Comparison of ENCODE assay signal across 16 cellular contexts in genomic region chr2:9790702-9791225, GRCh38. TPM values are rescaled to one million over a fixed set of nuclear protein-coding genes. Genes with fewer than 3 reads are reported as not detected.
DNase-seq lines count a peak whose midpoint lies in the region; ATAC-seq, FAIRE-seq and TF ChIP-seq lines count a peak whose summit lies in the region.
"Had no signal": no experiment of that assay in that cellular context is flagged by ENCODE, and none has a peak within 500 bp of the region (broad histone marks: within the 10 kb centered on the region; RNA-seq: fewer than 3 reads in every experiment).

No MANE protein-coding gene starts in this region.

- no peak overlapping the region for H3K9ac ChIP-seq in subcutaneous abdominal adipose tissue (ENCODE audit: low read length in 5 of 5)
- H3K9ac ChIP-seq: BLaER1 had no signal

- ATAC-seq in T-helper 17 cell (no peak), left lobe of liver (peak; percentile 87)
- ATAC-seq in stimulated activated naive CD8-positive, alpha-beta T cell treated with anti-CD3 and anti-CD28 coated beads, Interleukin-15, Interleukin-2, amounts not matched to agents 100 U/mL and 50 U/mL, for 24 hours, result no peak
- ATAC-seq: CD8-positive, alpha-beta T cell had no signal

- H3K36me3 Mint-ChIP-seq in T-helper 17 cell (ENCODE audit: low read depth), result no peaks in the 10 kb centered on the region
- H3K36me3 Mint-ChIP-seq: CD8-positive, alpha-beta T cell had no signal

- H3K4me1 ChIP-seq in subcutaneous abdominal adipose tissue (ENCODE audit: control insufficient read depth in 5 of 5, insufficient read depth in 5 of 5, low read length in 5 of 5), result peaks cover 0 to 26% (median 13%) of the 10 kb centered on the region in 5 donors
- no peaks in the 10 kb centered on the region for H3K4me1 ChIP-seq in small intestine (ENCODE audit: control insufficient read depth in 2 of 2, insufficient read depth in 1 of 2, low read depth in 1 of 2, low read length in 1 of 2)

- peaks cover 8% of the 10 kb centered on the region for H3K4me1 Mint-ChIP-seq in T-helper 17 cell

- no peaks in the 10 kb centered on the region for H3K27me3 ChIP-seq in subcutaneous abdominal adipose tissue (ENCODE audit: control insufficient read depth in 5 of 5, insufficient read depth in 4 of 5, low read length in 5 of 5)
- H3K27me3 ChIP-seq in small intestine (ENCODE audit: control insufficient read depth in 2 of 2, insufficient read depth in 2 of 2, low read length in 2 of 2), result no peaks in the 10 kb centered on the region
- H3K27me3 ChIP-seq: BLaER1 had no signal

- FAIRE-seq in small intestine (lab: Jason Lieb, UNC), result no peak
- FAIRE-seq: A204.1 had no signal

- H3K4me3 ChIP-seq in subcutaneous abdominal adipose tissue (ENCODE audit: low read depth in 1 of 5, low read length in 5 of 5) (no peak overlapping the region), small intestine (ENCODE audit: low read depth in 1 of 2, low read length in 2 of 2) (no peak overlapping the region)
- H3K4me3 ChIP-seq: BLaER1 had no signal

- no peaks in the 10 kb centered on the region for H3K27me3 Mint-ChIP-seq in T-helper 17 cell

- DNase-seq in T-helper 17 cell (no peak), left lobe of liver (ENCODE audit: low spot score) (no peak), DMS53 (lab: John Stamatoyannopoulos, UW) (no peak), small intestine (no peak)
- DNase-seq in stimulated activated naive CD8-positive, alpha-beta T cell treated with anti-CD3 and anti-CD28 coated beads, Interleukin-15, Interleukin-2, amounts not matched to agents 100 U/mL and 50 U/mL, for 24 hours, result no peak
- DNase-seq: CD8-positive, alpha-beta T cell; DMS 273 treated with DMSO at 0.1 percent for 48 hours; DMS79 treated with DMSO at 0.1 percent for 48 hours; GF-D8; GOT3; H9; KG1 had no signal

- H3K27ac Mint-ChIP-seq in T-helper 17 cell, result peak overlapping the region; percentile 90
- H3K27ac Mint-ChIP-seq: CD8-positive, alpha-beta T cell; H9 had no signal

- 59 to 95% (median 80%) methylated on average over 8 of the region's 8 CpGs for WGBS in small intestine, 3 donors

- H3K27ac ChIP-seq in C4-2B (peak overlapping the region; percentile 70), subcutaneous abdominal adipose tissue (ENCODE audit: low read depth, low read length) (peak overlapping the region; percentile 54), small intestine (ENCODE audit: low read depth in 1 of 2, low read length in 1 of 2) (no peak overlapping the region)
- H3K27ac ChIP-seq: BLaER1 had no signal

- H3K4me3 Mint-ChIP-seq in T-helper 17 cell, result no peak overlapping the region
- H3K4me3 Mint-ChIP-seq: CD8-positive, alpha-beta T cell; H9 had no signal

- no peak for TF ChIP-seq CTCF in C4-2B (conservative IDR thresholded peaks at IDR 0.05)

- no peaks in the 10 kb centered on the region for H3K9me3 ChIP-seq in T-helper 17 cell (ENCODE audit: control insufficient read depth, low read length, poor library complexity, severe bottlenecking)
- peaks cover 0 to 6% (median 3%) of the 10 kb centered on the region in 5 donors for H3K9me3 ChIP-seq in subcutaneous abdominal adipose tissue (ENCODE audit: control insufficient read depth in 5 of 5, low read length in 5 of 5)
- no peaks in the 10 kb centered on the region for H3K9me3 ChIP-seq in small intestine (ENCODE audit: control insufficient read depth, low read depth)

- no peaks in the 10 kb centered on the region for H3K36me3 ChIP-seq in subcutaneous abdominal adipose tissue (ENCODE audit: control insufficient read depth in 5 of 5, insufficient read depth in 5 of 5, low read length in 5 of 5)
- H3K36me3 ChIP-seq in small intestine (ENCODE audit: control insufficient read depth in 2 of 2, insufficient read depth in 2 of 2, low read length in 2 of 2), result no peaks in the 10 kb centered on the region
- H3K36me3 ChIP-seq: BLaER1 had no signal

RNA-seq across cellular contexts. Expression of gene TAF1B, which starts 52.5 kb away (rescaled TPM):
- total RNA-seq in T-helper 17 cell (10 to 100 TPM; 15.3 to 19.9 TPM), left lobe of liver (5.7 TPM)
- polyA plus RNA-seq in small intestine, result 1 to 10 TPM; 1.1 to 6.0 (median 2.2) TPM

Comparison
In these comparisons a context has a peak if more than half of its experiments do, and no peak if none do; other contexts are left out.
1. H3K27ac ChIP-seq: peak in C4-2B (single experiment) and subcutaneous abdominal adipose tissue (single experiment); none in small intestine (0 of 2).